1 cellular context compared by ENCODE assay signal in the genomic region with DNA sequence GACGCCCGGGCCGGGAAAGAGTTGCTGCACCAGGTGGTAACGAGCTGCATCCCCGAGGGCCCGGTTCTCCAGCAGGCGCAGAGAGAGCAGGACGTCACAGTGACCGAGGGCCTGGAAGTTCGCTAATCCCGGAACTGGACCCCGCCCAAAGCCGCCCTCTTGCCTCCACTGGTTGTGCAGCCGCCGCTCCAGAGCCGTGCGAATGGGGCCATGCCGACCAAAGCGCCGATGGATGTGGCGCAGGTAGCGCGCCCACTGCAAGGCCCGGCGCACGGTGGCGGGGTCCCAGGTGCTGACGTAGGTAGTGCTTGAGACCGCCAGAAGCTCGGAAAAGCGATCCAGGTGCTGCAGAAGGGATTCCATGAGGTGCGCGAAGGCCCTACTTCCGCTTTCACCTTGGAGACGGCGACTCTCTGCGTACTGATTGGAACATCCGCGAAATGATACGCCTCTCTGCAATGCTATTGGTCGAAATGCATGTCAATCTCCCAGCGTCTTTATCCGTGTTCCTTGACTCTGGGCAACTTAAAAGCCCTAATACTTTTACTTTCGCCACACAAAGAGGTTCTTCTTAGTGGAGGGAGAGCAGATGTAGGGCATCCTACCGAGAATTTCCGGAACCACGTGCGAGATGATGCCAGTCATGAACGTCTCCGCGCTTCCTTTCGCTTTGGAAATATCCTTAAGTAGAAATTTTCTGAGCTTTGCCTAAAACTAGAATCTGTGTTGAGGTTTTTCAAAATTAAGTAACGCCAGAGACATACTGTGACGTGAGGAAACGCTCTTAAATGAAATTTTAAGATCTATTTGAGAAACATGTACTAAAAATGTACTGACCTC.
A peak's percentile ranks its signal among the peaks of the same experiment; 100 is the strongest.
TF ChIP-seq lines count a peak whose summit lies in the region.

A gene with protein sequence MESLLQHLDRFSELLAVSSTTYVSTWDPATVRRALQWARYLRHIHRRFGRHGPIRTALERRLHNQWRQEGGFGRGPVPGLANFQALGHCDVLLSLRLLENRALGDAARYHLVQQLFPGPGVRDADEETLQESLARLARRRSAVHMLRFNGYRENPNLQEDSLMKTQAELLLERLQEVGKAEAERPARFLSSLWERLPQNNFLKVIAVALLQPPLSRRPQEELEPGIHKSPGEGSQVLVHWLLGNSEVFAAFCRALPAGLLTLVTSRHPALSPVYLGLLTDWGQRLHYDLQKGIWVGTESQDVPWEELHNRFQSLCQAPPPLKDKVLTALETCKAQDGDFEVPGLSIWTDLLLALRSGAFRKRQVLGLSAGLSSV (minus strand): TSS at position 376 of the 840 bp plus-strand sequence. CDS start 13 bp downstream, at position 363.

TF ChIP-seq in HepG2, 621 proteins besides CTCF, POLR2A, EP300 and RAD21 (continued from another document and continues in another):
- TF ChIP-seq, protein P1, sequence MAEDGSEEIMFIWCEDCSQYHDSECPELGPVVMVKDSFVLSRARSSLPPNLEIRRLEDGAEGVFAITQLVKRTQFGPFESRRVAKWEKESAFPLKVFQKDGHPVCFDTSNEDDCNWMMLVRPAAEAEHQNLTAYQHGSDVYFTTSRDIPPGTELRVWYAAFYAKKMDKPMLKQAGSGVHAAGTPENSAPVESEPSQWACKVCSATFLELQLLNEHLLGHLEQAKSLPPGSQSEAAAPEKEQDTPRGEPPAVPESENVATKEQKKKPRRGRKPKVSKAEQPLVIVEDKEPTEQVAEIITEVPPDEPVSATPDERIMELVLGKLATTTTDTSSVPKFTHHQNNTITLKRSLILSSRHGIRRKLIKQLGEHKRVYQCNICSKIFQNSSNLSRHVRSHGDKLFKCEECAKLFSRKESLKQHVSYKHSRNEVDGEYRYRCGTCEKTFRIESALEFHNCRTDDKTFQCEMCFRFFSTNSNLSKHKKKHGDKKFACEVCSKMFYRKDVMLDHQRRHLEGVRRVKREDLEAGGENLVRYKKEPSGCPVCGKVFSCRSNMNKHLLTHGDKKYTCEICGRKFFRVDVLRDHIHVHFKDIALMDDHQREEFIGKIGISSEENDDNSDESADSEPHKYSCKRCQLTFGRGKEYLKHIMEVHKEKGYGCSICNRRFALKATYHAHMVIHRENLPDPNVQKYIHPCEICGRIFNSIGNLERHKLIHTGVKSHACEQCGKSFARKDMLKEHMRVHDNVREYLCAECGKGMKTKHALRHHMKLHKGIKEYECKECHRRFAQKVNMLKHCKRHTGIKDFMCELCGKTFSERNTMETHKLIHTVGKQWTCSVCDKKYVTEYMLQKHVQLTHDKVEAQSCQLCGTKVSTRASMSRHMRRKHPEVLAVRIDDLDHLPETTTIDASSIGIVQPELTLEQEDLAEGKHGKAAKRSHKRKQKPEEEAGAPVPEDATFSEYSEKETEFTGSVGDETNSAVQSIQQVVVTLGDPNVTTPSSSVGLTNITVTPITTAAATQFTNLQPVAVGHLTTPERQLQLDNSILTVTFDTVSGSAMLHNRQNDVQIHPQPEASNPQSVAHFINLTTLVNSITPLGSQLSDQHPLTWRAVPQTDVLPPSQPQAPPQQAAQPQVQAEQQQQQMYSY (CRISPR knock-in tag; IDR thresholded peaks at IDR 0.05): peak; percentile 84; the same call in 1 of the 2 replicates
- TF ChIP-seq, protein P2, sequence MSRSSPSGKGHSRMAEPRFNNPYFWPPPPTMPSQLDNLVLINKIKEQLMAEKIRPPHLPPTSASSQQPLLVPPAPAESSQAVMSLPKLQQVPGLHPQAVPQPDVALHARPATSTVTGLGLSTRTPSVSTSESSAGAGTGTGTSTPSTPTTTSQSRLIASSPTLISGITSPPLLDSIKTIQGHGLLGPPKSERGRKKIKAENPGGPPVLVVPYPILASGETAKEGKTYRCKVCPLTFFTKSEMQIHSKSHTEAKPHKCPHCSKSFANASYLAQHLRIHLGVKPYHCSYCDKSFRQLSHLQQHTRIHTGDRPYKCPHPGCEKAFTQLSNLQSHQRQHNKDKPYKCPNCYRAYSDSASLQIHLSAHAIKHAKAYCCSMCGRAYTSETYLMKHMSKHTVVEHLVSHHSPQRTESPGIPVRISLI (CRISPR knock-in tag; IDR thresholded peaks at IDR 0.05; ENCODE audit: borderline replicate concordance): no peak
- TF ChIP-seq IRX3 (CRISPR knock-in tag; IDR thresholded peaks at IDR 0.05; ENCODE audit: borderline replicate concordance, low read depth) (peak; percentile 62; the same call in 1 of the 2 replicates), SRF (IDR thresholded peaks at IDR 0.05; ENCODE audit: low read depth, low read length) (no peak), MIXL1 (CRISPR knock-in tag; IDR thresholded peaks at IDR 0.05) (0 out of 2 replicates have a peak, but pooled peaks have one; percentile 17), RARG (CRISPR knock-in tag; IDR thresholded peaks at IDR 0.05; ENCODE audit: low read depth) (no peak), IKZF4 (CRISPR knock-in tag; IDR thresholded peaks at IDR 0.05; ENCODE audit: borderline replicate concordance, low read depth, not compliant biosample characterization) (peak; percentile 92), ATF7-NPFF (CRISPR knock-in tag; IDR thresholded peaks at IDR 0.05; ENCODE audit: low read depth) (no peak), NPAS2 (CRISPR knock-in tag; IDR thresholded peaks at IDR 0.05; ENCODE audit: borderline replicate concordance) (no peak), HCFC1 (IDR thresholded peaks at IDR 0.05; ENCODE audit: low read depth, low read length) (peak; percentile 4; the same call in 1 of the 2 replicates), MTF2 (CRISPR knock-in tag; IDR thresholded peaks at IDR 0.05; ENCODE audit: borderline replicate concordance) (no peak), RFXAP (CRISPR knock-in tag; IDR thresholded peaks at IDR 0.05; ENCODE audit: borderline replicate concordance) (peak; percentile 95), GFI1 (CRISPR knock-in tag; IDR thresholded peaks at IDR 0.05; ENCODE audit: borderline replicate concordance) (no peak), ZNF530 (CRISPR knock-in tag; IDR thresholded peaks at IDR 0.05; ENCODE audit: low read depth) (no peak), ZNF776 (CRISPR knock-in tag; IDR thresholded peaks at IDR 0.05) (no peak), MEF2D (CRISPR knock-in tag; IDR thresholded peaks at IDR 0.05) (0 out of 2 replicates have a peak, but pooled peaks have one; percentile 33), ZFP36 (IDR thresholded peaks at IDR 0.05; ENCODE audit: borderline replicate concordance, low read depth, low read length, partially characterized antibody) (no peak), CCAR2 (optimal IDR thresholded peaks at IDR 0.05; ENCODE audit: low read depth, low read length) (no peak), EED (CRISPR knock-in tag; IDR thresholded peaks at IDR 0.05) (peak; percentile 67; the same call in 1 of the 2 replicates), BRD4 (CRISPR knock-in tag; IDR thresholded peaks at IDR 0.05) (peak; percentile 76; the same call in 1 of the 2 replicates), ZSCAN9 (CRISPR knock-in tag; IDR thresholded peaks at IDR 0.05; ENCODE audit: borderline replicate concordance) (no peak; the same call in 1 of the 2 replicates), RARA (CRISPR knock-in tag; IDR thresholded peaks at IDR 0.05) (peak; percentile 5; the same call in 1 of the 2 replicates), CBX5 (CRISPR knock-in tag; IDR thresholded peaks at IDR 0.05; ENCODE audit: borderline replicate concordance) (0 out of 2 replicates have a peak, but pooled peaks have one; percentile 11), GABPA (IDR thresholded peaks at IDR 0.05; ENCODE audit: low read depth, low read length) (peak; percentile 71), GABPA (CRISPR knock-in tag; IDR thresholded peaks at IDR 0.05; ENCODE audit: low read depth) (peak; percentile 89)
- TF ChIP-seq, protein P3, sequence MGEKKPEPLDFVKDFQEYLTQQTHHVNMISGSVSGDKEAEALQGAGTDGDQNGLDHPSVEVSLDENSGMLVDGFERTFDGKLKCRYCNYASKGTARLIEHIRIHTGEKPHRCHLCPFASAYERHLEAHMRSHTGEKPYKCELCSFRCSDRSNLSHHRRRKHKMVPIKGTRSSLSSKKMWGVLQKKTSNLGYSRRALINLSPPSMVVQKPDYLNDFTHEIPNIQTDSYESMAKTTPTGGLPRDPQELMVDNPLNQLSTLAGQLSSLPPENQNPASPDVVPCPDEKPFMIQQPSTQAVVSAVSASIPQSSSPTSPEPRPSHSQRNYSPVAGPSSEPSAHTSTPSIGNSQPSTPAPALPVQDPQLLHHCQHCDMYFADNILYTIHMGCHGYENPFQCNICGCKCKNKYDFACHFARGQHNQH (CRISPR knock-in tag; IDR thresholded peaks at IDR 0.05): no peak
- TF ChIP-seq, protein P4, sequence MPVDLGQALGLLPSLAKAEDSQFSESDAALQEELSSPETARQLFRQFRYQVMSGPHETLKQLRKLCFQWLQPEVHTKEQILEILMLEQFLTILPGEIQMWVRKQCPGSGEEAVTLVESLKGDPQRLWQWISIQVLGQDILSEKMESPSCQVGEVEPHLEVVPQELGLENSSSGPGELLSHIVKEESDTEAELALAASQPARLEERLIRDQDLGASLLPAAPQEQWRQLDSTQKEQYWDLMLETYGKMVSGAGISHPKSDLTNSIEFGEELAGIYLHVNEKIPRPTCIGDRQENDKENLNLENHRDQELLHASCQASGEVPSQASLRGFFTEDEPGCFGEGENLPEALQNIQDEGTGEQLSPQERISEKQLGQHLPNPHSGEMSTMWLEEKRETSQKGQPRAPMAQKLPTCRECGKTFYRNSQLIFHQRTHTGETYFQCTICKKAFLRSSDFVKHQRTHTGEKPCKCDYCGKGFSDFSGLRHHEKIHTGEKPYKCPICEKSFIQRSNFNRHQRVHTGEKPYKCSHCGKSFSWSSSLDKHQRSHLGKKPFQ (CRISPR knock-in tag; IDR thresholded peaks at IDR 0.05; ENCODE audit: insufficient replicate concordance): peak; percentile 1
- TF ChIP-seq, protein P5, sequence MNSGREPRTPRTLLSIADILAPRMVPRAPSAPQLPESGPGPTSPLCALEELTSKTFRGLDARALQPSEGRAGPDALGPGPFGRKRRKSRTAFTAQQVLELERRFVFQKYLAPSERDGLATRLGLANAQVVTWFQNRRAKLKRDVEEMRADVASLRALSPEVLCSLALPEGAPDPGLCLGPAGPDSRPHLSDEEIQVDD (CRISPR knock-in tag; IDR thresholded peaks at IDR 0.05; ENCODE audit: borderline replicate concordance): no peak
- TF ChIP-seq, protein P6, sequence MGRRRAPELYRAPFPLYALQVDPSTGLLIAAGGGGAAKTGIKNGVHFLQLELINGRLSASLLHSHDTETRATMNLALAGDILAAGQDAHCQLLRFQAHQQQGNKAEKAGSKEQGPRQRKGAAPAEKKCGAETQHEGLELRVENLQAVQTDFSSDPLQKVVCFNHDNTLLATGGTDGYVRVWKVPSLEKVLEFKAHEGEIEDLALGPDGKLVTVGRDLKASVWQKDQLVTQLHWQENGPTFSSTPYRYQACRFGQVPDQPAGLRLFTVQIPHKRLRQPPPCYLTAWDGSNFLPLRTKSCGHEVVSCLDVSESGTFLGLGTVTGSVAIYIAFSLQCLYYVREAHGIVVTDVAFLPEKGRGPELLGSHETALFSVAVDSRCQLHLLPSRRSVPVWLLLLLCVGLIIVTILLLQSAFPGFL (CRISPR knock-in tag; IDR thresholded peaks at IDR 0.05): no peak
- TF ChIP-seq, protein P7, sequence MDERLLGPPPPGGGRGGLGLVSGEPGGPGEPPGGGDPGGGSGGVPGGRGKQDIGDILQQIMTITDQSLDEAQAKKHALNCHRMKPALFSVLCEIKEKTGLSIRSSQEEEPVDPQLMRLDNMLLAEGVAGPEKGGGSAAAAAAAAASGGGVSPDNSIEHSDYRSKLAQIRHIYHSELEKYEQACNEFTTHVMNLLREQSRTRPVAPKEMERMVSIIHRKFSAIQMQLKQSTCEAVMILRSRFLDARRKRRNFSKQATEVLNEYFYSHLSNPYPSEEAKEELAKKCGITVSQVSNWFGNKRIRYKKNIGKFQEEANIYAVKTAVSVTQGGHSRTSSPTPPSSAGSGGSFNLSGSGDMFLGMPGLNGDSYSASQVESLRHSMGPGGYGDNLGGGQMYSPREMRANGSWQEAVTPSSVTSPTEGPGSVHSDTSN (CRISPR knock-in tag; IDR thresholded peaks at IDR 0.05): peak; percentile 99
- TF ChIP-seq, protein P8, sequence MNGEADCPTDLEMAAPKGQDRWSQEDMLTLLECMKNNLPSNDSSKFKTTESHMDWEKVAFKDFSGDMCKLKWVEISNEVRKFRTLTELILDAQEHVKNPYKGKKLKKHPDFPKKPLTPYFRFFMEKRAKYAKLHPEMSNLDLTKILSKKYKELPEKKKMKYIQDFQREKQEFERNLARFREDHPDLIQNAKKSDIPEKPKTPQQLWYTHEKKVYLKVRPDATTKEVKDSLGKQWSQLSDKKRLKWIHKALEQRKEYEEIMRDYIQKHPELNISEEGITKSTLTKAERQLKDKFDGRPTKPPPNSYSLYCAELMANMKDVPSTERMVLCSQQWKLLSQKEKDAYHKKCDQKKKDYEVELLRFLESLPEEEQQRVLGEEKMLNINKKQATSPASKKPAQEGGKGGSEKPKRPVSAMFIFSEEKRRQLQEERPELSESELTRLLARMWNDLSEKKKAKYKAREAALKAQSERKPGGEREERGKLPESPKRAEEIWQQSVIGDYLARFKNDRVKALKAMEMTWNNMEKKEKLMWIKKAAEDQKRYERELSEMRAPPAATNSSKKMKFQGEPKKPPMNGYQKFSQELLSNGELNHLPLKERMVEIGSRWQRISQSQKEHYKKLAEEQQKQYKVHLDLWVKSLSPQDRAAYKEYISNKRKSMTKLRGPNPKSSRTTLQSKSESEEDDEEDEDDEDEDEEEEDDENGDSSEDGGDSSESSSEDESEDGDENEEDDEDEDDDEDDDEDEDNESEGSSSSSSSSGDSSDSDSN (CRISPR knock-in tag; IDR thresholded peaks at IDR 0.05): peak; percentile 61
- TF ChIP-seq, protein P9, sequence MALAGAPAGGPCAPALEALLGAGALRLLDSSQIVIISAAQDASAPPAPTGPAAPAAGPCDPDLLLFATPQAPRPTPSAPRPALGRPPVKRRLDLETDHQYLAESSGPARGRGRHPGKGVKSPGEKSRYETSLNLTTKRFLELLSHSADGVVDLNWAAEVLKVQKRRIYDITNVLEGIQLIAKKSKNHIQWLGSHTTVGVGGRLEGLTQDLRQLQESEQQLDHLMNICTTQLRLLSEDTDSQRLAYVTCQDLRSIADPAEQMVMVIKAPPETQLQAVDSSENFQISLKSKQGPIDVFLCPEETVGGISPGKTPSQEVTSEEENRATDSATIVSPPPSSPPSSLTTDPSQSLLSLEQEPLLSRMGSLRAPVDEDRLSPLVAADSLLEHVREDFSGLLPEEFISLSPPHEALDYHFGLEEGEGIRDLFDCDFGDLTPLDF (CRISPR knock-in tag; IDR thresholded peaks at IDR 0.05): peak; percentile 17; the same call in 1 of the 2 replicates
- TF ChIP-seq, protein P10, sequence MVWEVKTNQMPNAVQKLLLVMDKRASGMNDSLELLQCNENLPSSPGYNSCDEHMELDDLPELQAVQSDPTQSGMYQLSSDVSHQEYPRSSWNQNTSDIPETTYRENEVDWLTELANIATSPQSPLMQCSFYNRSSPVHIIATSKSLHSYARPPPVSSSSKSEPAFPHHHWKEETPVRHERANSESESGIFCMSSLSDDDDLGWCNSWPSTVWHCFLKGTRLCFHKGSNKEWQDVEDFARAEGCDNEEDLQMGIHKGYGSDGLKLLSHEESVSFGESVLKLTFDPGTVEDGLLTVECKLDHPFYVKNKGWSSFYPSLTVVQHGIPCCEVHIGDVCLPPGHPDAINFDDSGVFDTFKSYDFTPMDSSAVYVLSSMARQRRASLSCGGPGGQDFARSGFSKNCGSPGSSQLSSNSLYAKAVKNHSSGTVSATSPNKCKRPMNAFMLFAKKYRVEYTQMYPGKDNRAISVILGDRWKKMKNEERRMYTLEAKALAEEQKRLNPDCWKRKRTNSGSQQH (CRISPR knock-in tag; IDR thresholded peaks at IDR 0.05; ENCODE audit: low read depth): peak; percentile 73; the same call in 1 of the 2 replicates
- TF ChIP-seq, protein P11, sequence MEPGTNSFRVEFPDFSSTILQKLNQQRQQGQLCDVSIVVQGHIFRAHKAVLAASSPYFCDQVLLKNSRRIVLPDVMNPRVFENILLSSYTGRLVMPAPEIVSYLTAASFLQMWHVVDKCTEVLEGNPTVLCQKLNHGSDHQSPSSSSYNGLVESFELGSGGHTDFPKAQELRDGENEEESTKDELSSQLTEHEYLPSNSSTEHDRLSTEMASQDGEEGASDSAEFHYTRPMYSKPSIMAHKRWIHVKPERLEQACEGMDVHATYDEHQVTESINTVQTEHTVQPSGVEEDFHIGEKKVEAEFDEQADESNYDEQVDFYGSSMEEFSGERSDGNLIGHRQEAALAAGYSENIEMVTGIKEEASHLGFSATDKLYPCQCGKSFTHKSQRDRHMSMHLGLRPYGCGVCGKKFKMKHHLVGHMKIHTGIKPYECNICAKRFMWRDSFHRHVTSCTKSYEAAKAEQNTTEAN (CRISPR knock-in tag; conservative IDR thresholded peaks at IDR 0.05): no peak
